8 cellular contexts compared by ENCODE assay signal in the genomic region with DNA sequence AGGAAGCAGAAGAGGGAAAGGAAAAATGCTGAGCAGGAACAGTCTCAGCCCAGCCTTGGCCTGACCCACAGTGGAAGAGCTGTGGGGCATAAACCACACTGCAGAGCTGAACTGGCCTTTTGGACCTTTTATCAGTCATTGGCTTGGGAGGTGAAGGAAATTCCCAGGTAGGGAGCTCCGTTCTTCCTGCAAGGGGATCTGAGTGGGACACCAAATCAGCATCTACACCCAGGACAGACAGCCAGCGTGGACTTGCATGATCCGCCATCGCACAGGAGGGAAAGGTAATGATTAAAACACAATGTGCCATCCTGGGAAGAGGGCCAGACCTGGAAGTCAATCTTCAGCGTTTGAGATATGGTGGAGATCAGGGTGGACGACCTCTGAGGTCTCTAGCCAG. TPM values are rescaled to one million over a fixed set of nuclear protein-coding genes. Genes with fewer than 3 reads are reported as not detected.
A peak's percentile ranks its signal among the peaks of the same experiment; 100 is the strongest.
DNase-seq lines count a peak whose midpoint lies in the region; ATAC-seq and TF ChIP-seq lines count a peak whose summit lies in the region.

No MANE protein-coding gene starts in this region.

- TF ChIP-seq CTCF in A673 (conservative IDR thresholded peaks at IDR 0.05; ENCODE audit: low read depth, low read length) (no peak), chondrocyte (IDR thresholded peaks at IDR 0.05) (no peak)

- peak overlapping the region; percentile 47 to 98 (median 86) for H3K4me3 Mint-ChIP-seq in IgD-negative memory B cell
- peak overlapping the region; percentile 98 for H3K4me3 Mint-ChIP-seq in chondrocyte (ENCODE audit: unreplicated experiment)

- H3K27ac ChIP-seq in A673 (ENCODE audit: low read depth, low read length, poor library complexity, severe bottlenecking) (peak overlapping the region; percentile 88), muscle layer of colon (ENCODE audit: low read depth, low read length) (peak overlapping the region; percentile 98)

- POLR2A ChIA-PET in A673 (lab: Charles Lee; ENCODE audit: low non-redundant PET), result no interaction called here

- H3K36me3 ChIP-seq in A673 (ENCODE audit: insufficient read depth, low read length, poor library complexity, severe bottlenecking), result no peaks in the 10 kb centered on the region
- H3K36me3 ChIP-seq in muscle layer of colon (ENCODE audit: insufficient read depth, low read length), result peaks cover 24% of the 10 kb centered on the region

- intact Hi-C loops in A673 (cut with micrococcal nuclease; ENCODE audit: unreplicated experiment), result no loop called here

- peak overlapping the region; percentile 84 for H3K9ac ChIP-seq in muscle layer of colon (ENCODE audit: low read length)

- H3K27ac Mint-ChIP-seq in IgD-negative memory B cell, result peak overlapping the region; percentile 87 to 93 (median 90)
- H3K27ac Mint-ChIP-seq in chondrocyte (ENCODE audit: unreplicated experiment), result peak overlapping the region; percentile 99

- CTCF ChIA-PET in A673 (lab: Charles Lee), result no interaction called here

- H3K4me3 ChIP-seq in A673 (ENCODE audit: low read depth, low read length, poor library complexity, severe bottlenecking), result peak overlapping the region; percentile 90
- H3K4me3 ChIP-seq in muscle layer of colon (ENCODE audit: low read depth in 1 of 2, low read length in 2 of 2), result peak overlapping the region; percentile 88 to 98

- H3K27me3 Mint-ChIP-seq in IgD-negative memory B cell, result no peaks in the 10 kb centered on the region
- H3K27me3 Mint-ChIP-seq in chondrocyte (ENCODE audit: low read depth), result no peaks in the 10 kb centered on the region

- peaks cover 7 to 23% (median 17%) of the 10 kb centered on the region in 3 donors for H3K4me1 Mint-ChIP-seq in IgD-negative memory B cell
- peaks cover 35% of the 10 kb centered on the region for H3K4me1 Mint-ChIP-seq in chondrocyte (ENCODE audit: low read depth)

- DNase-seq in A673 (ENCODE audit: low spot score) (no peak), chondrocyte (ENCODE audit: low spot score) (no peak)

- H3K27me3 ChIP-seq in A673 (replicated peaks; ENCODE audit: insufficient read depth, low read depth, low read length, poor library complexity) (no peaks in the 10 kb centered on the region), muscle layer of colon (ENCODE audit: control insufficient read depth in 1 of 2, insufficient read depth in 2 of 2, low read length in 2 of 2) (no peaks in the 10 kb centered on the region)

- H3K9me3 Mint-ChIP-seq in IgD-negative memory B cell (no peaks in the 10 kb centered on the region), chondrocyte (ENCODE audit: low read depth) (no peaks in the 10 kb centered on the region)

- no TSS peak for BruUV-seq in A673 (replicated peaks; lab: Mats Ljungman, UMichigan)

- H3K4me1 ChIP-seq in A673 (ENCODE audit: insufficient read depth, low read length, poor library complexity, severe bottlenecking), result no peaks in the 10 kb centered on the region
- peaks cover 29% of the 10 kb centered on the region for H3K4me1 ChIP-seq in muscle layer of colon (ENCODE audit: insufficient read depth, low read length)

- no peaks in the 10 kb centered on the region for H3K36me3 Mint-ChIP-seq in IgD-negative memory B cell
- H3K36me3 Mint-ChIP-seq in chondrocyte (ENCODE audit: low read depth), result peaks cover 2% of the 10 kb centered on the region

- ATAC-seq in HG02885 (IDR thresholded peaks at IDR 0.05; ENCODE audit: poor library complexity, unreplicated experiment) (no peak), GM18909 (IDR thresholded peaks at IDR 0.05; ENCODE audit: poor library complexity, unreplicated experiment) (no peak), HG02884 (IDR thresholded peaks at IDR 0.05; ENCODE audit: unreplicated experiment) (no peak), GM19395 (IDR thresholded peaks at IDR 0.05; ENCODE audit: unreplicated experiment) (no peak)

- H3K9me3 ChIP-seq in A673 (ENCODE audit: low read depth, low read length, poor library complexity, severe bottlenecking), result no peaks in the 10 kb centered on the region
- H3K9me3 ChIP-seq in muscle layer of colon (ENCODE audit: low read length), result no peaks in the 10 kb centered on the region

RNA-seq across cellular contexts. Expression of a gene that starts 1.2 kb away (rescaled TPM):
- total RNA-seq in A673 (2021), result 45.0 and 51.6 TPM in 2 replicates
- 39.6 TPM for polyA plus RNA-seq in IgD-negative memory B cell
- 51.2 to 67.1 TPM (median 51.2 TPM) in 3 replicates for total RNA-seq in chondrocyte

RNA-seq across cellular contexts. Expression of a gene that starts 18.6 kb away (rescaled TPM):
- total RNA-seq in A673 (2021) (50.4 and 61.5 TPM in 2 replicates), chondrocyte (77.0 to 99.5 TPM (median 95.7 TPM) in 3 replicates)
- 1.2 TPM for polyA plus RNA-seq in IgD-negative memory B cell

RNA-seq across cellular contexts. Expression of a gene that starts 40.7 kb away (rescaled TPM):
- total RNA-seq in A673 (2021) (17.7 and 18.9 TPM in 2 replicates), chondrocyte (0.80 to 2.9 TPM (median 1.2 TPM) in 3 replicates)
- polyA plus RNA-seq in IgD-negative memory B cell, result not detected

RNA-seq across cellular contexts. Expression of a gene that starts 56.9 kb away (rescaled TPM):
- total RNA-seq in A673 (2021) (2.9 and 3.0 TPM in 2 replicates), chondrocyte (13.4 to 15.1 TPM (median 14.5 TPM) in 3 replicates)
- polyA plus RNA-seq in IgD-negative memory B cell, result 0.73 TPM
